Comparison of ENCODE assay signal across 13 cellular contexts in genomic region chr10:15237351-15237750, GRCh38.
DNase-seq lines count a peak whose midpoint lies in the region; ATAC-seq, FAIRE-seq and TF ChIP-seq lines count a peak whose summit lies in the region.
"Had no signal": no experiment of that assay in that cellular context is flagged by ENCODE, and none has a peak within 500 bp of the region (broad histone marks: within the 10 kb centered on the region; RNA-seq: fewer than 3 reads in every experiment).

No MANE protein-coding gene starts in this region.

- H3K9me2 ChIP-seq in SK-N-SH: no peaks in the 10 kb centered on the region

- H3K27ac ChIP-seq in SK-N-SH (ENCODE audit: low read depth in 2 of 2, low read length in 1 of 2) (no peak overlapping the region), K562 (ENCODE audit: extremely low read depth, low read depth, low read length) (no peak overlapping the region), left ventricle myocardium inferior (replicated peaks) (peak overlapping the region; percentile 52), smooth muscle cell (ENCODE audit: low read depth) (no peak overlapping the region)

- H3K9me3 ChIP-seq in SK-N-SH (no peaks in the 10 kb centered on the region), K562 (replicated peaks; ENCODE audit: control insufficient read depth, insufficient read depth, low read depth, low read length) (no peaks in the 10 kb centered on the region), left ventricle myocardium inferior (replicated peaks) (peaks cover 2% of the 10 kb centered on the region), smooth muscle cell (replicated peaks; ENCODE audit: low read depth) (no peaks in the 10 kb centered on the region)

- H3K4me1 ChIP-seq in SK-N-SH (ENCODE audit: control insufficient read depth in 1 of 2, insufficient read depth in 2 of 2, low read depth in 1 of 2, low read length in 1 of 2) (peaks cover 0 to 2% of the 10 kb centered on the region in 2 experiments; a peak in 1 of 4 replicates), K562 (replicated peaks in 1 of 2; ENCODE audit: control insufficient read depth in 2 of 2, insufficient read depth in 2 of 2, low read length in 2 of 2) (no peaks in the 10 kb centered on the region), left ventricle myocardium inferior (peaks cover 22% of the 10 kb centered on the region), smooth muscle cell (ENCODE audit: low read depth) (no peaks in the 10 kb centered on the region)

- no peak overlapping the region for H3K4me3 Mint-ChIP-seq in activated T-cell treated with anti-CD3 and anti-CD28 coated beads, Interleukin-2, amount 50 U/mL, for 24 hours
- H3K4me3 Mint-ChIP-seq in activated T-helper 1 cell treated with anti-CD3 and anti-CD28 coated beads, Interleukin-12 subunit alpha, Interleukin-12 subunit beta, Interleukin-2, Interleukin-4 antibody, amounts not matched to agents 30 ng/mL and 10 ng/mL and 1 ng/mL, durations not matched to agents 14 hours and 24 hours and 36 hours: no peak overlapping the region

- H3F3A ChIP-seq in SK-N-SH (replicated peaks; ENCODE audit: insufficient read depth) (peaks cover 3% of the 10 kb centered on the region), smooth muscle cell (ENCODE audit: low read depth) (no peaks in the 10 kb centered on the region)

- no peaks in the 10 kb centered on the region for H3K9me1 ChIP-seq in K562 (ENCODE audit: control insufficient read depth, insufficient read depth, low read length)

- TF ChIP-seq POLR2A in K562 (conservative IDR thresholded peaks at IDR 0.05): no peak

- DNase-seq in SK-N-SH (no peak), K562 (ENCODE audit: extremely low read depth in 1 of 4, low spot score in 3 of 4) (peak in 2 of 4 experiments; percentile 24 to 28), left ventricle myocardium inferior (no peak), smooth muscle cell (lab: John Stamatoyannopoulos, UW; ENCODE audit: unreplicated experiment) (no peak)
- DNase-seq in activated T-cell treated with anti-CD3 and anti-CD28 coated beads, Interleukin-2, amount 50 U/mL, for 24 hours: no peak
- DNase-seq in activated T-helper 1 cell treated with anti-CD3 and anti-CD28 coated beads, Interleukin-12 subunit alpha, Interleukin-12 subunit beta, Interleukin-2, Interleukin-4 antibody, amounts not matched to agents 30 ng/mL and 10 ng/mL and 1 ng/mL, durations not matched to agents 14 hours and 24 hours and 36 hours (ENCODE audit: low spot score): no peak
- DNase-seq: activated CD4-positive, alpha-beta T cell treated with anti-CD3 and anti-CD28 coated beads, Interleukin-2, amount 50 U/mL, for 48 hours; NCI-H1092 treated with DMSO at 0.1 percent for 48 hours had no signal

- no peaks in the 10 kb centered on the region for H3K9me3 Mint-ChIP-seq in activated T-cell treated with anti-CD3 and anti-CD28 coated beads, Interleukin-2, amount 50 U/mL, for 24 hours
- no peaks in the 10 kb centered on the region for H3K9me3 Mint-ChIP-seq in activated T-helper 1 cell treated with anti-CD3 and anti-CD28 coated beads, Interleukin-12 subunit alpha, Interleukin-12 subunit beta, Interleukin-2, Interleukin-4 antibody, amounts not matched to agents 30 ng/mL and 10 ng/mL and 1 ng/mL, durations not matched to agents 14 hours and 24 hours and 36 hours

- TF ChIP-seq RAD21 in SK-N-SH (IDR thresholded peaks at IDR 0.05; ENCODE audit: low read length) (no peak), K562 (CRISPR knock-in tag; conservative IDR thresholded peaks at IDR 0.05 in 1 of 2, IDR thresholded peaks at IDR 0.05 in 1 of 2) (no peak)

- TF ChIP-seq CTCF in SK-N-SH (IDR thresholded peaks at IDR 0.05) (no peak), K562 (IDR thresholded peaks at IDR 0.05 in 2 of 3, conservative IDR thresholded peaks at IDR 0.05 in 1 of 3; ENCODE audit: insufficient read depth in 2 of 3, low read depth in 1 of 3, low read length in 3 of 3) (no peak), left ventricle myocardium inferior (IDR thresholded peaks at IDR 0.05; ENCODE audit: borderline replicate concordance) (no peak), smooth muscle cell (IDR thresholded peaks at IDR 0.05; ENCODE audit: borderline replicate concordance, insufficient read depth, poor library complexity, severe bottlenecking) (no peak)

- peaks cover 15% of the 10 kb centered on the region for H3K4me1 Mint-ChIP-seq in activated T-cell treated with anti-CD3 and anti-CD28 coated beads, Interleukin-2, amount 50 U/mL, for 24 hours (ENCODE audit: low read depth)
- H3K4me1 Mint-ChIP-seq in activated T-helper 1 cell treated with anti-CD3 and anti-CD28 coated beads, Interleukin-12 subunit alpha, Interleukin-12 subunit beta, Interleukin-2, Interleukin-4 antibody, amounts not matched to agents 30 ng/mL and 10 ng/mL and 1 ng/mL, durations not matched to agents 14 hours and 24 hours and 36 hours (ENCODE audit: low read depth): no peaks in the 10 kb centered on the region

- H3K79me2 ChIP-seq in SK-N-SH (ENCODE audit: insufficient read depth): no peaks in the 10 kb centered on the region
- no peaks in the 10 kb centered on the region for H3K79me2 ChIP-seq in K562 (ENCODE audit: control insufficient read depth, insufficient read depth, low read length)
- H3K79me2 ChIP-seq in smooth muscle cell (ENCODE audit: low read depth): no peaks in the 10 kb centered on the region

- POLR2A ChIA-PET in SK-N-SH (lab: Yijun Ruan, JAX) (no interaction called here), K562 (lab: Yijun Ruan, JAX) (no interaction called here)

- intact Hi-C loops in K562 (cut with micrococcal nuclease) (no loop called here), left ventricle myocardium inferior (cut with micrococcal nuclease) (no loop called here)
- intact Hi-C loops in activated T-helper 1 cell treated with anti-CD3 and anti-CD28 coated beads, Interleukin-12 subunit alpha, Interleukin-12 subunit beta, Interleukin-2, Interleukin-4 antibody, amounts not matched to agents 30 ng/mL and 10 ng/mL and 1 ng/mL, durations not matched to agents 14 hours and 24 hours and 36 hours (cut with micrococcal nuclease): no loop called here

- CTCF ChIA-PET in SK-N-SH (lab: Yijun Ruan, JAX) (no interaction called here), K562 (lab: Yijun Ruan, JAX; ENCODE audit: low intra/inter-chr PET ratio) (no interaction called here)

- ATAC-seq in SK-N-SH treated with all-trans-retinoic acid at 6 μM for 48 hours (peak; percentile 54; the same call in 2 of the 3 replicates), K562 (no peak), GM18867 (IDR thresholded peaks at IDR 0.05; ENCODE audit: unreplicated experiment) (no peak)
- ATAC-seq: left lobe of liver had no signal

- no peaks in the 10 kb centered on the region for H3K36me3 ChIP-seq in SK-N-SH (replicated peaks in 1 of 2; ENCODE audit: control insufficient read depth in 1 of 2, insufficient read depth in 2 of 2, low read length in 1 of 2)
- H3K36me3 ChIP-seq in K562 (ENCODE audit: control insufficient read depth, insufficient read depth, low read length): no peaks in the 10 kb centered on the region; the same call in 2 of the 3 replicates
- H3K36me3 ChIP-seq in left ventricle myocardium inferior: no peaks in the 10 kb centered on the region
- no peaks in the 10 kb centered on the region for H3K36me3 ChIP-seq in smooth muscle cell (ENCODE audit: low read depth)

- H3K4me3 ChIP-seq in SK-N-SH (ENCODE audit: low read depth in 2 of 2, low read length in 1 of 2): no peak overlapping the region
- no peak overlapping the region for H3K4me3 ChIP-seq in K562
- no peak overlapping the region for H3K4me3 ChIP-seq in left ventricle myocardium inferior
- no peak overlapping the region for H3K4me3 ChIP-seq in smooth muscle cell
- H3K4me3 ChIP-seq: skin epidermis had no signal

- H3K36me3 Mint-ChIP-seq in activated T-cell treated with anti-CD3 and anti-CD28 coated beads, Interleukin-2, amount 50 U/mL, for 24 hours (ENCODE audit: low read depth): no peaks in the 10 kb centered on the region
- no peaks in the 10 kb centered on the region for H3K36me3 Mint-ChIP-seq in activated T-helper 1 cell treated with anti-CD3 and anti-CD28 coated beads, Interleukin-12 subunit alpha, Interleukin-12 subunit beta, Interleukin-2, Interleukin-4 antibody, amounts not matched to agents 30 ng/mL and 10 ng/mL and 1 ng/mL, durations not matched to agents 14 hours and 24 hours and 36 hours (ENCODE audit: low read depth)

- H3K27me3 ChIP-seq in SK-N-SH (ENCODE audit: insufficient read depth): no peaks in the 10 kb centered on the region
- H3K27me3 ChIP-seq in K562 (ENCODE audit: control insufficient read depth in 2 of 2, insufficient read depth in 2 of 2, low read length in 2 of 2): peaks cover 9 to 17% of the 10 kb centered on the region in 2 experiments; a peak in 4 of 5 replicates
- H3K27me3 ChIP-seq in left ventricle myocardium inferior (ENCODE audit: low read depth): no peaks in the 10 kb centered on the region
- H3K27me3 ChIP-seq in smooth muscle cell (ENCODE audit: low read depth): no peaks in the 10 kb centered on the region

- H3K4me2 ChIP-seq in SK-N-SH (no peak overlapping the region), K562 (ENCODE audit: insufficient read depth, low read length) (no peak overlapping the region), smooth muscle cell (no peak overlapping the region)

- in situ Hi-C loops in K562 (cut with MboI): no loop called here

- no peaks in the 10 kb centered on the region for H3K27me3 Mint-ChIP-seq in activated T-cell treated with anti-CD3 and anti-CD28 coated beads, Interleukin-2, amount 50 U/mL, for 24 hours
- peaks cover 2% of the 10 kb centered on the region for H3K27me3 Mint-ChIP-seq in activated T-helper 1 cell treated with anti-CD3 and anti-CD28 coated beads, Interleukin-12 subunit alpha, Interleukin-12 subunit beta, Interleukin-2, Interleukin-4 antibody, amounts not matched to agents 30 ng/mL and 10 ng/mL and 1 ng/mL, durations not matched to agents 14 hours and 24 hours and 36 hours (ENCODE audit: insufficient read depth)

- no peak overlapping the region for H3K9ac ChIP-seq in SK-N-SH
- H3K9ac ChIP-seq in K562 (ENCODE audit: insufficient read depth in 1 of 2, low read depth in 2 of 2, low read length in 2 of 2): no peak overlapping the region
- H3K9ac ChIP-seq in smooth muscle cell (ENCODE audit: low read depth): peak overlapping the region; percentile 24

- no peak for TF ChIP-seq EP300 in SK-N-SH (IDR thresholded peaks at IDR 0.05; ENCODE audit: borderline replicate concordance in 1 of 2, low read depth in 1 of 2, low read length in 1 of 2)
- TF ChIP-seq EP300 in K562 (IDR thresholded peaks at IDR 0.05; ENCODE audit: low read length): no peak

- 93% methylated on average over 5 of the region's 5 CpGs for WGBS in SK-N-SH (ENCODE audit: low lambda C conversion rate)
- 12% methylated on average over 5 of the region's 5 CpGs for WGBS in K562 (ENCODE audit: insufficient coverage, low coverage, missing lambda C conversion rate)
- WGBS in smooth muscle cell (ENCODE audit: low lambda C conversion rate): 94% methylated on average over 5 of the region's 5 CpGs

- FAIRE-seq in K562 (lab: Jason Lieb, UNC): no peak
- FAIRE-seq: GM12892 had no signal

- BruUV-seq in K562 (replicated peaks; lab: Mats Ljungman, UMichigan): no TSS peak

- H3K27ac Mint-ChIP-seq in activated T-cell treated with anti-CD3 and anti-CD28 coated beads, Interleukin-2, amount 50 U/mL, for 24 hours: no peak overlapping the region
- no peak overlapping the region for H3K27ac Mint-ChIP-seq in activated T-helper 1 cell treated with anti-CD3 and anti-CD28 coated beads, Interleukin-12 subunit alpha, Interleukin-12 subunit beta, Interleukin-2, Interleukin-4 antibody, amounts not matched to agents 30 ng/mL and 10 ng/mL and 1 ng/mL, durations not matched to agents 14 hours and 24 hours and 36 hours

- H2AFZ ChIP-seq in SK-N-SH (ENCODE audit: low read depth): no peak overlapping the region
- H2AFZ ChIP-seq in K562 (ENCODE audit: low read depth, low read length): no peak overlapping the region
- H2AFZ ChIP-seq in smooth muscle cell (ENCODE audit: low read depth): no peak overlapping the region

- H4K20me1 ChIP-seq in SK-N-SH (ENCODE audit: insufficient read depth): no peaks in the 10 kb centered on the region
- no peaks in the 10 kb centered on the region for H4K20me1 ChIP-seq in K562 (replicated peaks; ENCODE audit: control insufficient read depth, insufficient read depth, low read length)
- H4K20me1 ChIP-seq in smooth muscle cell (ENCODE audit: low read depth): no peaks in the 10 kb centered on the region
